ENCODE assay signal across 8 cellular contexts in the genomic region with DNA sequence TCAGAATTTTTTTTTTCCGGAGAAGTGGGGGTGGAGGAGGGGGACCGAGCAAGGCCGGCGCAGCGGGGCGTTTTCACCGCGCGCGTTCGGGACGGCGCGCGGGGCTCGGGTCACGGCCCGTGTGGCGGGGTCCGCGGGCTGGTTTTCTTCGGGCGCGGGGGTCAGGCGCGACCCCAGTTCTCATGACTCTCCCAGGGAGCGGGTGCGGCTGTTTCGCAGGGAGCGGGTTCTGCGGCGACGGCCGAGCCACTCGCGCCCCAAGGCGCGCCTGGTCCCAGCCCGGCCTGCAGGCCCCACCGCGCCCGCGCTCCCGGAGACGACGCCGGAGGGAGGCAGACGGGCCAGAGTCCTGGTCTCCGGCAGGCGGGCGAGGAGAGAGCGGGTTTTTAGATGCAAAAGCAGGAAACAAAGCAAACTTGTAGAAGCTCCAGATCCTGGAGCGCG.
DNase-seq lines count a peak whose midpoint lies in the region; ATAC-seq lines count a peak whose summit lies in the region.

No MANE protein-coding gene starts in this region.

- no peak for DNase-seq in stimulated activated naive CD8-positive, alpha-beta T cell treated with anti-CD3 and anti-CD28 coated beads, Interleukin-15, amount 100 ng/mL, for 72 hours
- no peak for DNase-seq in stimulated activated naive CD8-positive, alpha-beta T cell treated with anti-CD3 and anti-CD28 coated beads, Interleukin-15, Interleukin-2, amounts not matched to agents 100 U/mL and 50 U/mL, for 24 hours
- no peak for DNase-seq in effector memory CD8-positive, alpha-beta T cell
- DNase-seq in middle frontal gyrus (ENCODE audit: extremely low spot score, low spot score) (no peak), NOMO-1 treated with DMSO at 0.1 percent for 48 hours (lab: John Stamatoyannopoulos, UW; ENCODE audit: unreplicated experiment) (no peak)

- no peaks in the 10 kb centered on the region for H3K9me3 ChIP-seq in mucosa of stomach (ENCODE audit: control insufficient read depth, low read length)

- H3K27me3 Mint-ChIP-seq in stimulated activated naive CD8-positive, alpha-beta T cell treated with anti-CD3 and anti-CD28 coated beads, Interleukin-15, amount 100 ng/mL, for 72 hours: peaks cover 83% of the 10 kb centered on the region
- peaks cover 57 to 66% of the 10 kb centered on the region in 2 donors for H3K27me3 Mint-ChIP-seq in effector memory CD8-positive, alpha-beta T cell

- peaks cover 45% of the 10 kb centered on the region for H3K4me1 ChIP-seq in mucosa of stomach (ENCODE audit: control insufficient read depth, insufficient read depth, low read length)

- no peak overlapping the region for H3K27ac Mint-ChIP-seq in stimulated activated naive CD8-positive, alpha-beta T cell treated with anti-CD3 and anti-CD28 coated beads, Interleukin-15, amount 100 ng/mL, for 72 hours
- H3K27ac Mint-ChIP-seq in effector memory CD8-positive, alpha-beta T cell: no peak overlapping the region

- H3K4me3 Mint-ChIP-seq in stimulated activated naive CD8-positive, alpha-beta T cell treated with anti-CD3 and anti-CD28 coated beads, Interleukin-15, amount 100 ng/mL, for 72 hours: peak overlapping the region; percentile 62 to 64
- peak overlapping the region; percentile 20 to 49 for H3K4me3 Mint-ChIP-seq in effector memory CD8-positive, alpha-beta T cell

- H3K9me3 Mint-ChIP-seq in stimulated activated naive CD8-positive, alpha-beta T cell treated with anti-CD3 and anti-CD28 coated beads, Interleukin-15, amount 100 ng/mL, for 72 hours: no peaks in the 10 kb centered on the region
- no peaks in the 10 kb centered on the region for H3K9me3 Mint-ChIP-seq in effector memory CD8-positive, alpha-beta T cell

- H3K27me3 ChIP-seq in mucosa of stomach (ENCODE audit: control insufficient read depth, insufficient read depth, low read length): peaks cover 3% of the 10 kb centered on the region

- H3K9ac ChIP-seq in mucosa of stomach (ENCODE audit: low read length): peak overlapping the region; percentile 93

- ATAC-seq in stimulated activated naive CD8-positive, alpha-beta T cell treated with anti-CD3 and anti-CD28 coated beads, Interleukin-15, amount 100 ng/mL, for 72 hours: no peak
- ATAC-seq in stimulated activated naive CD8-positive, alpha-beta T cell treated with anti-CD3 and anti-CD28 coated beads, Interleukin-15, Interleukin-2, amounts not matched to agents 100 U/mL and 50 U/mL, for 24 hours: no peak
- ATAC-seq in effector memory CD8-positive, alpha-beta T cell (replicated peaks): no peak
- ATAC-seq in HG03342 (IDR thresholded peaks at IDR 0.05; ENCODE audit: unreplicated experiment): no peak
- no peak for ATAC-seq in HG03460 (IDR thresholded peaks at IDR 0.05; ENCODE audit: unreplicated experiment)

- H3K36me3 Mint-ChIP-seq in effector memory CD8-positive, alpha-beta T cell (ENCODE audit: insufficient read depth): peaks cover 43% of the 10 kb centered on the region

- H3K4me1 Mint-ChIP-seq in stimulated activated naive CD8-positive, alpha-beta T cell treated with anti-CD3 and anti-CD28 coated beads, Interleukin-15, amount 100 ng/mL, for 72 hours: peaks cover 54% of the 10 kb centered on the region
- peaks cover 16 to 17% of the 10 kb centered on the region in 2 donors for H3K4me1 Mint-ChIP-seq in effector memory CD8-positive, alpha-beta T cell (ENCODE audit: low read depth in 2 of 2)

- H3K36me3 ChIP-seq in mucosa of stomach (ENCODE audit: control insufficient read depth, insufficient read depth, low read length): no peaks in the 10 kb centered on the region

- H3K4me3 ChIP-seq in mucosa of stomach (ENCODE audit: low read length): peak overlapping the region; percentile 74
